ENCODE assay signal across 14 cellular contexts in the genomic region with DNA sequence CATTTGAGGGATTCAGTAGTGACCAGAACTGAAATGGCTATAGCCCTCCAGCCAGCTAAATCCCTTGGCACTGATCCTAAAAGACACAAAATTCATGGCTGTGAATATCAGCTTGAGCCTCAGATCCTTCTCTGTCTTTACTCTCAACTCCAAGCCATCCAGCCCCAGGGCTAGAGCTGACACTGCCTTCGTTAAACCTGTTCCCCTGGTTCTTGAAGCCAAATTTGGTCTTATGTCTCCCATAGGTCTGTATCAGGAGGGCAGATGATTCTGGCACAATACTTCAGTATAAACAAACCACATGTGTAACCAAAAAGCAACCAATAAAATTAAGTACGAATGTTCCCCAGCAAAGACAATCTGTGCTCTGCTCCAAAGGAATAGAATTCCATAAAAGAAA.
"Had no signal": no experiment of that assay in that cellular context is flagged by ENCODE, and none has a peak within 500 bp of the region (broad histone marks: within the 10 kb centered on the region; RNA-seq: fewer than 3 reads in every experiment).

No MANE protein-coding gene starts in this region.

- DNase-seq: effector CD4-positive, alpha-beta T cell; endodermal cell; heart right ventricle; hypothalamus; mucosa of descending colon; natural killer cell; posterior cingulate gyrus; small intestine; stimulated activated CD4-positive, alpha-beta T cell treated with anti-CD3 and anti-CD28 coated beads, Interleukin-2, amount 100 ng/mL, for 48 hours; stimulated activated naive CD4-positive, alpha-beta T cell treated with Interleukin-2 at 50 U/mL for 16 hours; upper lobe of right lung had no signal

- H3K4me3 ChIP-seq: coronary artery, heart right ventricle, mucosa of descending colon, right atrium auricular region, upper lobe of right lung, vagina had no signal

- H3K4me1 ChIP-seq: heart right ventricle, right atrium auricular region, upper lobe of right lung, vagina had no signal

- H3K27ac ChIP-seq: coronary artery, heart right ventricle, right atrium auricular region, upper lobe of right lung, vagina had no signal

- H3K27me3 ChIP-seq: heart right ventricle, right atrium auricular region, upper lobe of right lung, vagina had no signal

- H3K9me3 ChIP-seq: heart right ventricle, mucosa of descending colon, right atrium auricular region, upper lobe of right lung, vagina had no signal

- H3K36me3 ChIP-seq: heart right ventricle, right atrium auricular region, upper lobe of right lung, vagina had no signal
